Comparison of ENCODE assay signal across 10 cellular contexts in genomic region chr6:155121699-155122098, GRCh38.
A peak's percentile ranks its signal among the peaks of the same experiment; 100 is the strongest.
DNase-seq lines count a peak whose midpoint lies in the region; TF ChIP-seq lines count a peak whose summit lies in the region.
"Had no signal": no experiment of that assay in that cellular context is flagged by ENCODE, and none has a peak within 500 bp of the region (broad histone marks: within the 10 kb centered on the region; RNA-seq: fewer than 3 reads in every experiment).

No MANE protein-coding gene starts in this region.

- H3K27me3 ChIP-seq in Caco-2 (replicated peaks; ENCODE audit: control insufficient read depth, insufficient read depth, low read length), result no peaks in the 10 kb centered on the region
- H3K27me3 ChIP-seq in osteoblast (ENCODE audit: insufficient read depth, low read length), result no peaks in the 10 kb centered on the region

- H3K4me1 ChIP-seq in Caco-2 (peaks cover 10% of the 10 kb centered on the region), osteoblast (ENCODE audit: insufficient read depth, low read length) (peaks cover 44% of the 10 kb centered on the region)

- BruUV-seq in Caco-2 (replicated peaks; lab: Mats Ljungman, UMichigan), result no TSS peak

- intact Hi-C loops in Caco-2 (cut with micrococcal nuclease; ENCODE audit: unreplicated experiment), result no loop called here

- TF ChIP-seq CTCF in Caco-2 (IDR thresholded peaks at IDR 0.05; ENCODE audit: insufficient read depth in 1 of 2, low read depth in 1 of 2, low read length in 1 of 2, severe bottlenecking in 1 of 2, unreplicated experiment in 1 of 2) (no peak), endothelial cell (IDR thresholded peaks at IDR 0.05; ENCODE audit: unreplicated experiment) (no peak), osteoblast (IDR thresholded peaks at IDR 0.05; ENCODE audit: extremely low read depth, low read depth, low read length) (no peak), RWPE1 (conservative IDR thresholded peaks at IDR 0.05; ENCODE audit: low read depth) (no peak), GM13977 (IDR thresholded peaks at IDR 0.05; ENCODE audit: extremely low read depth, insufficient read depth, missing control alignments) (no peak)

- CTCF ChIA-PET in Caco-2 (lab: Charles Lee), result interaction anchor here (0.5 kb wide), 1 partner anchor 17 kb away, joined by 3 read pairs; no protein-coding TSS in a partner anchor
- CTCF ChIA-PET in RWPE1 (lab: Yijun Ruan, JAX), result interaction anchor here (1.1 kb wide), 1 partner anchor 19 kb away, joined by 4 read pairs; no protein-coding TSS in a partner anchor

- no peaks in the 10 kb centered on the region for H3K36me3 ChIP-seq in Caco-2 (ENCODE audit: control insufficient read depth, insufficient read depth, low read length)
- no peaks in the 10 kb centered on the region for H3K36me3 ChIP-seq in osteoblast (ENCODE audit: insufficient read depth, low read length)

- no peaks in the 10 kb centered on the region for H4K20me1 ChIP-seq in osteoblast (ENCODE audit: insufficient read depth, low read length)

- H3K4me1 Mint-ChIP-seq in Caco-2 (ENCODE audit: low read depth, unreplicated experiment) (peaks cover 25% of the 10 kb centered on the region), endothelial cell (ENCODE audit: unreplicated experiment) (peaks cover 19% of the 10 kb centered on the region)

- in situ Hi-C loops in GM13977 (cut with MboI; ENCODE audit: low pct_unique_long_range_greater_than_20kb, low sequenced_read_pairs, unreplicated experiment), result no loop called here

- peak overlapping the region; percentile 71 for H3K4me2 ChIP-seq in osteoblast (ENCODE audit: insufficient read depth, low read length)

- H3K4me3 Mint-ChIP-seq in Caco-2 (ENCODE audit: unreplicated experiment), result no peak overlapping the region
- no peak overlapping the region for H3K4me3 Mint-ChIP-seq in endothelial cell (ENCODE audit: unreplicated experiment)

- H3K9me3 ChIP-seq in Caco-2, result no peaks in the 10 kb centered on the region
- no peaks in the 10 kb centered on the region for H3K9me3 ChIP-seq in osteoblast (ENCODE audit: low read depth, low read length)

- H3K79me2 ChIP-seq in osteoblast (ENCODE audit: insufficient read depth, low read length), result peaks cover 67% of the 10 kb centered on the region

- DNase-seq in Caco-2 (no peak), NCI-H524 (lab: John Stamatoyannopoulos, UW) (peak; percentile 89 to 94), endothelial cell (ENCODE audit: low spot score) (no peak), osteoblast (ENCODE audit: insufficient read length, low spot score, missing footprints) (peak; percentile 62), RWPE1 (ENCODE audit: low spot score) (no peak), GM13977 (ENCODE audit: low spot score) (no peak), NCI-H345 (lab: John Stamatoyannopoulos, UW) (no peak), iPS-NIHi11 (ENCODE audit: low spot score) (no peak)
- DNase-seq: activated CD8-positive, alpha-beta memory T cell treated with anti-CD3 and anti-CD28 coated beads, Interleukin-2, amount 50 U/mL, for 48 hours had no signal

- POLR2A ChIA-PET in Caco-2 (lab: Charles Lee), result no interaction called here
- POLR2A ChIA-PET in RWPE1 (lab: Yijun Ruan, JAX; ENCODE audit: low non-redundant PET), result no interaction called here

- H3K4me3 ChIP-seq in Caco-2 (ENCODE audit: low read depth, low read length) (no peak overlapping the region), osteoblast (ENCODE audit: insufficient read depth, low read length) (peak overlapping the region; percentile 60)

- H3K27ac Mint-ChIP-seq in Caco-2 (ENCODE audit: unreplicated experiment) (peak overlapping the region; percentile 10), endothelial cell (ENCODE audit: unreplicated experiment) (peak overlapping the region; percentile 46)

- peak overlapping the region; percentile 71 for H3K27ac ChIP-seq in osteoblast (ENCODE audit: low read depth, low read length)
- no peak overlapping the region for H3K27ac ChIP-seq in RWPE1
- H3K27ac ChIP-seq: HL-60 had no signal

- H3K36me3 Mint-ChIP-seq in Caco-2 (ENCODE audit: insufficient read depth, unreplicated experiment) (no peaks in the 10 kb centered on the region), endothelial cell (ENCODE audit: low read depth, unreplicated experiment) (no peaks in the 10 kb centered on the region)

- no peaks in the 10 kb centered on the region for H3K9me3 Mint-ChIP-seq in Caco-2 (ENCODE audit: unreplicated experiment)
- H3K9me3 Mint-ChIP-seq in endothelial cell (ENCODE audit: unreplicated experiment), result no peaks in the 10 kb centered on the region

- H3K27me3 Mint-ChIP-seq in Caco-2 (ENCODE audit: insufficient read depth, unreplicated experiment), result no peaks in the 10 kb centered on the region
- H3K27me3 Mint-ChIP-seq in endothelial cell (ENCODE audit: unreplicated experiment), result no peaks in the 10 kb centered on the region

- peak overlapping the region; percentile 68 for H2AFZ ChIP-seq in osteoblast (ENCODE audit: low read length)

Comparison
In these comparisons a context has a peak if more than half of its experiments do, and no peak if none do; other contexts are left out.
1. DNase-seq: peak in NCI-H524 (2 of 2) and osteoblast (single experiment); none in Caco-2 (0 of 2), endothelial cell (single experiment), RWPE1 (single experiment), GM13977 (single experiment), NCI-H345 (single experiment) and iPS-NIHi11 (single experiment).